In the genomic region with DNA sequence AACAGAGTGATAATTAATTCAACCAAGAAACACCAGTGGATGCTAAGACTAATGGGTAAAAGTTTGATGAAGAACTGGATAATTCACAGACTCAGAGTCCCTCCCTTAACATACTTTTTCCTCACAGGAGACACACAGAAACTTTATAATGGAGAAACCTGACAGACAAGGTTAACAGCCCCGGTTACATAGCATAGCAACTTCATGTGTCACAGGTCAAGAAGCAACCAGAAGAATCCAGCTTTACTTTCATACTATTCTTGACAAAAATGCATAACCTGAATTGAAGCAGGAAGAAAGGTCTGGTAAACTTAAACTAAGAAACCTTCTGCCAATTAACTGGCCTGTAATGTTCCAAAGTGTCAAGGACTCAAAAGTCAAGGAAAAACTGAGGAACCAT, we compare ENCODE assay signal across 20 cellular contexts.
A peak's percentile ranks its signal among the peaks of the same experiment; 100 is the strongest.
DNase-seq lines count a peak whose midpoint lies in the region; ATAC-seq, FAIRE-seq and TF ChIP-seq lines count a peak whose summit lies in the region.
"Had no signal": no experiment of that assay in that cellular context is flagged by ENCODE, and none has a peak within 500 bp of the region (broad histone marks: within the 10 kb centered on the region; RNA-seq: fewer than 3 reads in every experiment).

No MANE protein-coding gene starts in this region.

- H3K9ac ChIP-seq in PC-3 (ENCODE audit: low read length) = no peak overlapping the region
- no peak overlapping the region for H3K9ac ChIP-seq in astrocyte (ENCODE audit: low read length)
- H3K9ac ChIP-seq: GM23248 had no signal

- peak overlapping the region; percentile 37 for H3K27ac Mint-ChIP-seq in astrocyte (ENCODE audit: unreplicated experiment)
- H3K27ac Mint-ChIP-seq: CD4-positive, alpha-beta memory T cell had no signal

- H3K27me3 ChIP-seq in PC-3 (ENCODE audit: low read length) = peaks cover 63% of the 10 kb centered on the region
- H3K27me3 ChIP-seq in astrocyte (ENCODE audit: insufficient read depth, low read length) = no peaks in the 10 kb centered on the region
- H3K27me3 ChIP-seq: BE2C had no signal

- no peaks in the 10 kb centered on the region for H3K27me3 Mint-ChIP-seq in astrocyte (ENCODE audit: low read depth, unreplicated experiment)

- H4K20me1 ChIP-seq in PC-3 (ENCODE audit: low read length) = no peaks in the 10 kb centered on the region
- H4K20me1 ChIP-seq in astrocyte (ENCODE audit: insufficient read depth, low read length) = no peaks in the 10 kb centered on the region

- H3K36me3 Mint-ChIP-seq in astrocyte (ENCODE audit: low read depth, unreplicated experiment) = no peaks in the 10 kb centered on the region
- H3K36me3 Mint-ChIP-seq: CD4-positive, alpha-beta memory T cell had no signal

- BruUV-seq in PC-3 (replicated peaks; lab: Mats Ljungman, UMichigan) = no TSS peak

- no peaks in the 10 kb centered on the region for H3F3A ChIP-seq in PC-3 (ENCODE audit: low read length, unreplicated experiment)

- H3K9me3 ChIP-seq in PC-3 (ENCODE audit: low read length) (no peaks in the 10 kb centered on the region), astrocyte (ENCODE audit: insufficient read depth, low read depth, low read length) (no peaks in the 10 kb centered on the region)
- H3K9me3 ChIP-seq: A549, BE2C had no signal

- no peaks in the 10 kb centered on the region for H3K79me2 ChIP-seq in PC-3 (ENCODE audit: low read length)
- no peaks in the 10 kb centered on the region for H3K79me2 ChIP-seq in astrocyte (ENCODE audit: insufficient read depth, low read length)

- POLR2A ChIA-PET in PC-3 (lab: Charles Lee; ENCODE audit: unreplicated experiment) = no interaction called here

- H3K4me3 Mint-ChIP-seq in astrocyte (ENCODE audit: unreplicated experiment) = no peak overlapping the region
- H3K4me3 Mint-ChIP-seq: CD4-positive, alpha-beta memory T cell had no signal

- H3K36me3 ChIP-seq in PC-3 (ENCODE audit: low read depth, low read length) (no peaks in the 10 kb centered on the region), astrocyte (ENCODE audit: insufficient read depth, low read length) (no peaks in the 10 kb centered on the region)
- H3K36me3 ChIP-seq: BE2C had no signal

- H3K4me1 ChIP-seq in PC-3 (ENCODE audit: insufficient read depth, low read length) (no peaks in the 10 kb centered on the region), astrocyte (ENCODE audit: insufficient read depth, low read length) (no peaks in the 10 kb centered on the region)
- H3K4me1 ChIP-seq: A549, BE2C had no signal

- no peak for TF ChIP-seq CTCF in PC-3 (conservative IDR thresholded peaks at IDR 0.05; ENCODE audit: low read depth, low read length)
- no peak for TF ChIP-seq CTCF in astrocyte (IDR thresholded peaks at IDR 0.05; ENCODE audit: insufficient read depth, low read depth, low read length)
- TF ChIP-seq CTCF in fibroblast of villous mesenchyme (IDR thresholded peaks at IDR 0.05; ENCODE audit: insufficient read depth, low read depth, low read length) = no peak

- H3K9me2 ChIP-seq in PC-3 (replicated peaks; ENCODE audit: low read length) = no peaks in the 10 kb centered on the region

- CTCF ChIA-PET in PC-3 (lab: Charles Lee) = no interaction called here

- H3K27ac ChIP-seq in PC-3 (ENCODE audit: low read length) (no peak overlapping the region), astrocyte (ENCODE audit: low read depth, low read length) (no peak overlapping the region)
- H3K27ac ChIP-seq: A549, C4-2B, GM23248 had no signal

- no peak overlapping the region for H3K4me2 ChIP-seq in PC-3 (ENCODE audit: low read length)
- H3K4me2 ChIP-seq in astrocyte (ENCODE audit: low read length) = no peak overlapping the region
- H3K4me2 ChIP-seq: A549 had no signal

- H3K4me3 ChIP-seq in PC-3 (ENCODE audit: low read length) (no peak overlapping the region), astrocyte (ENCODE audit: insufficient read depth, low read depth, low read length) (no peak overlapping the region), fibroblast of villous mesenchyme (ENCODE audit: low read depth, low read length) (no peak overlapping the region)
- H3K4me3 ChIP-seq: A549, GM23248 had no signal

- intact Hi-C loops in PC-3 (cut with micrococcal nuclease) = no loop called here

- no peak overlapping the region for H2AFZ ChIP-seq in PC-3 (ENCODE audit: low read length)
- H2AFZ ChIP-seq in astrocyte (ENCODE audit: low read depth, low read length) = no peak overlapping the region
- H2AFZ ChIP-seq: GM23248 had no signal

- FAIRE-seq in astrocyte (lab: Jason Lieb, UNC) = no peak
- FAIRE-seq: A549, D721Med, G401.6, H54 had no signal

- peaks cover 4% of the 10 kb centered on the region for H3K9me3 Mint-ChIP-seq in astrocyte (ENCODE audit: unreplicated experiment)

- no peak for ATAC-seq in PC-3
- no peak for ATAC-seq in GM21381 (IDR thresholded peaks at IDR 0.05; ENCODE audit: unreplicated experiment)
- ATAC-seq: A549, HCT116 had no signal

- DNase-seq in PC-3 (peak; percentile 67), astrocyte (ENCODE audit: low read depth) (no peak), fibroblast of villous mesenchyme (ENCODE audit: low read depth) (peak; percentile 6), renal cortical epithelial cell (ENCODE audit: low read depth) (peak; percentile 40), foreskin melanocyte (no peak)
- no peak for DNase-seq in stimulated activated CD4-positive, alpha-beta T cell treated with anti-CD3 and anti-CD28 coated beads, Interleukin-4, amount 100 ng/mL, for 4 hours
- DNase-seq: BE2C; CD4-positive, alpha-beta memory T cell; COR-L47; DMS153; DMS79 treated with DMSO at 0.1 percent for 48 hours; EL; GM23248 had no signal

- peaks cover 5% of the 10 kb centered on the region for H3K4me1 Mint-ChIP-seq in astrocyte (ENCODE audit: low read depth, unreplicated experiment)
- H3K4me1 Mint-ChIP-seq: CD4-positive, alpha-beta memory T cell had no signal

Comparison
In these comparisons a context has a peak if more than half of its experiments do, and no peak if none do; other contexts are left out.
1. DNase-seq: peak in PC-3 (single experiment), fibroblast of villous mesenchyme (single experiment) and renal cortical epithelial cell (single experiment); none in astrocyte (single experiment), foreskin melanocyte (single experiment) and stimulated activated CD4-positive, alpha-beta T cell treated with anti-CD3 and anti-CD28 coated beads, Interleukin-4, amount 100 ng/mL, for 4 hours (0 of 2).